ENCODE assay signal across 26 cellular contexts in the genomic region with DNA sequence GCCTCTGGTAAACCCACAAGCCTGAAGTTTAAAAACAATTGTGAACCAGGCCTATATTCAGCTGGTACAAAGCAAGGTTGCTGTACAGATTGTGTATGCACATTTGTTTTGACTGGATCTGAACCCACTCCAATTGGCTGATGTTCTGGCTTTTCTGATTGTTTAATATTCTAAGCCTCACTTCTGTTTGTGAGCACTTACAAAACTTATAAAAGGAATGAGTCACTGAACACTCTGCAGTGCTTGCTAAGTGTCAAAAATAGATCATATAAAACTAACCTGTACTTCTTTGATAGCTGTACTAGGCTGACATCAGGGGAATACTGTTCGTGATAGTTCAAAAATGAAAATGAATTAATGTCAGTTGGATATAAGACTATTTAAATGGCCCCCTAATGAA. TPM values are rescaled to one million over a fixed set of nuclear protein-coding genes. Genes with fewer than 3 reads are reported as not detected.
DNase-seq lines count a peak whose midpoint lies in the region; ATAC-seq, FAIRE-seq and TF ChIP-seq lines count a peak whose summit lies in the region.
"Had no signal": no experiment of that assay in that cellular context is flagged by ENCODE, and none has a peak within 500 bp of the region (broad histone marks: within the 10 kb centered on the region; RNA-seq: fewer than 3 reads in every experiment).

No MANE protein-coding gene starts in this region.

- TF ChIP-seq CTCF in endothelial cell of umbilical vein (IDR thresholded peaks at IDR 0.05; ENCODE audit: extremely low read depth in 1 of 2, insufficient read depth in 1 of 2, low read depth in 1 of 2, low read length in 2 of 2): no peak

- POLR2A ChIA-PET in endothelial cell of umbilical vein (lab: Charles Lee): no interaction called here

- no peak overlapping the region for H3K4me3 ChIP-seq in right cardiac atrium (ENCODE audit: low read length)
- no peak overlapping the region for H3K4me3 ChIP-seq in endothelial cell of umbilical vein (replicated peaks in 1 of 3; ENCODE audit: insufficient read depth in 1 of 3, low read depth in 1 of 3, low read length in 3 of 3)
- H3K4me3 ChIP-seq in muscle layer of colon (ENCODE audit: low read depth in 1 of 2, low read length in 2 of 2): no peak overlapping the region
- H3K4me3 ChIP-seq: SJSA1, tibial artery had no signal

- H3K9ac ChIP-seq in endothelial cell of umbilical vein (replicated peaks; ENCODE audit: extremely low read depth, insufficient read depth, low read length): no peak overlapping the region
- no peak overlapping the region for H3K9ac ChIP-seq in muscle layer of colon (ENCODE audit: low read length)

- ATAC-seq in left ventricle myocardium superior (peak; percentile 87), right cardiac atrium (no peak), GM19463 (IDR thresholded peaks at IDR 0.05; ENCODE audit: unreplicated experiment) (no peak)
- ATAC-seq: activated CD8-positive, alpha-beta T cell treated with anti-CD3 and anti-CD28 coated beads, Interleukin-2, amount 10 ng/mL, durations not matched to agents 7 days and 5 days; activated naive CD4-positive, alpha-beta T cell treated with anti-CD3 and anti-CD28 coated beads, Interleukin-2, amount 50 U/mL, for 72 hours; activated T-cell treated with anti-CD3 and anti-CD28 coated beads, Interleukin-2, amount 50 U/mL, for 72 hours; CD8-positive, alpha-beta T cell; stimulated activated naive B cell treated with anti-CD40 and anti-IgM and Interleukin-4, amounts not matched to agents 10 μg/mL and 1 μg/mL and 100 μg/mL, for 72 hours; T-helper 17 cell had no signal

- no peaks in the 10 kb centered on the region for H4K20me1 ChIP-seq in endothelial cell of umbilical vein (replicated peaks; ENCODE audit: control insufficient read depth, extremely low read depth, insufficient read depth, low read length)

- no peaks in the 10 kb centered on the region for H3K79me2 ChIP-seq in endothelial cell of umbilical vein (ENCODE audit: control insufficient read depth, insufficient read depth, low read length)

- WGBS in right cardiac atrium: 42% methylated on average over 1 of the region's 1 CpG

- H3K4me1 ChIP-seq in right cardiac atrium (ENCODE audit: control insufficient read depth, insufficient read depth, low read length) (no peaks in the 10 kb centered on the region), endothelial cell of umbilical vein (ENCODE audit: control insufficient read depth, extremely low read depth, insufficient read depth, low read length) (peaks cover 7% of the 10 kb centered on the region), muscle layer of colon (ENCODE audit: insufficient read depth, low read length) (peaks cover 60% of the 10 kb centered on the region)

- H2AFZ ChIP-seq in endothelial cell of umbilical vein (ENCODE audit: low read depth, low read length): no peak overlapping the region

- intact Hi-C loops in left ventricle myocardium superior (cut with micrococcal nuclease): no loop called here
- intact Hi-C loops in right cardiac atrium (cut with DNase I): no loop called here
- intact Hi-C loops in endothelial cell of umbilical vein (cut with micrococcal nuclease): no loop called here

- H3K36me3 ChIP-seq in endothelial cell of umbilical vein (ENCODE audit: control insufficient read depth in 2 of 2, extremely low read depth in 1 of 2, insufficient read depth in 2 of 2, low read length in 2 of 2): no peaks in the 10 kb centered on the region
- no peaks in the 10 kb centered on the region for H3K36me3 ChIP-seq in muscle layer of colon (ENCODE audit: insufficient read depth, low read length)
- H3K36me3 ChIP-seq: brain microvascular endothelial cell, SJSA1, tibial artery had no signal

- H3K27ac ChIP-seq in right cardiac atrium (ENCODE audit: low read length) (no peak overlapping the region), endothelial cell of umbilical vein (ENCODE audit: insufficient read depth, low read depth, low read length) (no peak overlapping the region), muscle layer of colon (ENCODE audit: low read depth, low read length) (peak overlapping the region; percentile 22)
- H3K27ac ChIP-seq: brain microvascular endothelial cell, HL-60, SJSA1, tibial artery had no signal

- no peak overlapping the region for H3K4me2 ChIP-seq in endothelial cell of umbilical vein (ENCODE audit: insufficient read depth, low read length)

- H3K27me3 ChIP-seq in right cardiac atrium (ENCODE audit: control insufficient read depth, insufficient read depth) (no peaks in the 10 kb centered on the region), endothelial cell of umbilical vein (ENCODE audit: control insufficient read depth in 2 of 2, insufficient read depth in 2 of 2, low read length in 2 of 2) (no peaks in the 10 kb centered on the region), muscle layer of colon (ENCODE audit: control insufficient read depth in 1 of 2, insufficient read depth in 2 of 2, low read length in 2 of 2) (no peaks in the 10 kb centered on the region)
- H3K27me3 ChIP-seq: brain microvascular endothelial cell, SJSA1, tibial artery had no signal

- DNase-seq in left ventricle myocardium superior: no peak
- DNase-seq in right cardiac atrium: no peak
- peak; percentile 67 for DNase-seq in endothelial cell of umbilical vein (ENCODE audit: low read depth, low spot score)
- no peak for DNase-seq in activated CD8-positive, alpha-beta memory T cell treated with anti-CD3 and anti-CD28 coated beads, Interleukin-2, amount 50 U/mL, for 4 hours
- no peak for DNase-seq in 8988T
- DNase-seq in GM03348 (ENCODE audit: low spot score): no peak
- DNase-seq: activated CD8-positive, alpha-beta T cell treated with anti-CD3 and anti-CD28 coated beads, Interleukin-2, amount 10 ng/mL, durations not matched to agents 7 days and 5 days; activated T-cell treated with anti-CD3 and anti-CD28 coated beads, Interleukin-2, amount 50 U/mL, for 72 hours; brain microvascular endothelial cell; CD8-positive, alpha-beta T cell; DND-41; H7; left cardiac atrium; NCI-H1105 treated with DMSO at 0.1 percent for 48 hours; NCI-H748 treated with DMSO at 0.1 percent for 48 hours; stimulated activated CD4-positive, alpha-beta T cell treated with anti-CD3 and anti-CD28 coated beads, Interleukin-15, amount 100 ng/mL, for 24 hours; stimulated activated naive B cell treated with anti-CD40 and anti-IgM and Interleukin-4, amounts not matched to agents 10 μg/mL and 1 μg/mL and 100 μg/mL, for 72 hours; T-helper 17 cell; tibial artery had no signal

- CTCF ChIA-PET in endothelial cell of umbilical vein (lab: Charles Lee): interaction anchor here (1.3 kb wide), 1 partner anchor 12 kb away, joined by 4 read pairs; a partner anchor contains a TSS

- dilution Hi-C loops in endothelial cell of umbilical vein (cut with MboI; ENCODE audit: extremely low pct_ligation_motif_present, low sequenced_read_pairs): no loop called here

- BruUV-seq in endothelial cell of umbilical vein (replicated peaks; lab: Mats Ljungman, UMichigan): no TSS peak

- TF ChIP-seq POLR2A in endothelial cell of umbilical vein (IDR thresholded peaks at IDR 0.05; ENCODE audit: low read depth, low read length): no peak

- H3K9me1 ChIP-seq in endothelial cell of umbilical vein (replicated peaks; ENCODE audit: control insufficient read depth, extremely low read depth, insufficient read depth, low read length): no peaks in the 10 kb centered on the region

- no peaks in the 10 kb centered on the region for H3K9me3 ChIP-seq in right cardiac atrium (ENCODE audit: control insufficient read depth, low read length)
- H3K9me3 ChIP-seq in endothelial cell of umbilical vein (replicated peaks; ENCODE audit: control insufficient read depth, insufficient read depth, low read length): no peaks in the 10 kb centered on the region
- no peaks in the 10 kb centered on the region for H3K9me3 ChIP-seq in muscle layer of colon (ENCODE audit: low read length)
- H3K9me3 ChIP-seq: SJSA1, tibial artery had no signal

- no peak for FAIRE-seq in endothelial cell of umbilical vein (lab: Jason Lieb, UNC)

TF ChIP-seq in endothelial cell of umbilical vein, 7 proteins besides CTCF, POLR2A, EP300 and RAD21:
- peak; percentile 30 for TF ChIP-seq FOS (IDR thresholded peaks at IDR 0.05; ENCODE audit: borderline replicate concordance, insufficient read depth, low read length)
- TF ChIP-seq, protein P1, sequence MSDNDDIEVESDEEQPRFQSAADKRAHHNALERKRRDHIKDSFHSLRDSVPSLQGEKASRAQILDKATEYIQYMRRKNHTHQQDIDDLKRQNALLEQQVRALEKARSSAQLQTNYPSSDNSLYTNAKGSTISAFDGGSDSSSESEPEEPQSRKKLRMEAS (IDR thresholded peaks at IDR 0.05; ENCODE audit: insufficient read depth, insufficient read length): no peak

RNA-seq across cellular contexts. Expression of a gene that starts 12.1 kb away (rescaled TPM):
- total RNA-seq in left ventricle myocardium superior: 23.2 TPM
- 10 to 100 TPM; 11.1 to 25.2 (median 19.4) TPM for total RNA-seq in right cardiac atrium
- polyA plus RNA-seq in right cardiac atrium: 19.9 TPM
- 1.4 TPM in 2 replicates for total RNA-seq in endothelial cell of umbilical vein
- polyA plus RNA-seq in endothelial cell of umbilical vein: 0.11 and 0.22 TPM in 2 replicates
- polyA plus RNA-seq in endothelial cell of umbilical vein (2011; cell fraction: cytosol; rRNA removed): 0.23 and 1.3 TPM in 2 replicates
- polyA plus RNA-seq in endothelial cell of umbilical vein (2011; cell fraction: nucleus; rRNA removed): 1.3 and 2.3 TPM in 2 replicates
- polyA plus RNA-seq in endothelial cell of umbilical vein (2012): 0.21 and 0.60 TPM in 2 replicates
- 0.22 and 0.59 TPM in 2 replicates for polyA minus RNA-seq in endothelial cell of umbilical vein
- not detected for polyA minus RNA-seq in endothelial cell of umbilical vein (2011; cell fraction: cytosol; rRNA and poly(A)+ RNA removed)
- polyA minus RNA-seq in endothelial cell of umbilical vein (2011; cell fraction: nucleus; rRNA and poly(A)+ RNA removed): 0.43 and 1.8 TPM in 2 replicates
- total RNA-seq: activated CD8-positive, alpha-beta T cell treated with anti-CD3 and anti-CD28 coated beads, Interleukin-2, amount 10 ng/mL, durations not matched to agents 7 days and 5 days; activated naive CD4-positive, alpha-beta T cell treated with anti-CD3 and anti-CD28 coated beads, Interleukin-2, amount 50 U/mL, for 72 hours; activated T-cell treated with anti-CD3 and anti-CD28 coated beads, Interleukin-2, amount 50 U/mL, for 72 hours; CD8-positive, alpha-beta T cell; neural crest cell; T-helper 17 cell had no signal
- polyA plus RNA-seq: IgD-negative memory B cell had no signal
